In the genomic region with DNA sequence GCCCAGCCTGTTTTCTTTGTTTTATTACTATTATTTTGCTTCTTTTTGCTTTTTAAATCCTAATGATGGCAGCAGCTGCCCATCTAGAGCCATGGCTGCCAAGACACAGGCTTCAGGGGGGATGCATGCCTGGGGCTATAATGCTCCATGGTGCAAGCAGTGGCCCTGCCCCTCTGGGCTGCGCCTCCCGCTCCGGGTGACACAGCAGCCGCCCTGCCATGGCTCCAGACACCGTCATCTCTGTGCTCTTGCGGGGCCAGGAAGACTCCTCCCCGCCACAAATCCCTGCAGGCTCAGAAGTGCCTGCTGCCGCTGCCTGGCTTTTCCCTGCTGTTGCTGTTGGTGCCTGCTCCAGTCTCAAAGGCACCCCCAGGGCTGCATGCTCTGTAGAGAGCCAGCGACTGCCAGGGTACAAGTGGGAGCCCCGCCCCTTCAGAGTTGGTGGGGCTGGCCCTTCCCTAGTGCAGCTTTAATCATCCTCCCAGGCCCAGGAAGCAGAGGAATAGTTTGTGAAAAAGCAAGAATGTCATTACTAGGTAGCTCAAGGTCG, we compare ENCODE assay signal across 18 cellular contexts.
DNase-seq lines count a peak whose midpoint lies in the region; ATAC-seq and TF ChIP-seq lines count a peak whose summit lies in the region.
"Had no signal": no experiment of that assay in that cellular context is flagged by ENCODE, and none has a peak within 500 bp of the region (broad histone marks: within the 10 kb centered on the region; RNA-seq: fewer than 3 reads in every experiment).

No MANE protein-coding gene starts in this region.

- peak; percentile 56 for DNase-seq in Daoy (ENCODE audit: low read depth)
- DNase-seq in GM23338 (ENCODE audit: low spot score): no peak
- peak; percentile 72 for DNase-seq in mesenteric fat pad (ENCODE audit: low spot score)
- DNase-seq in aorta: no peak
- no peak for DNase-seq in superior temporal gyrus (ENCODE audit: extremely low spot score)
- DNase-seq: C1 segment of cervical spinal cord; Calu3; CD4-positive, alpha-beta memory T cell; COR-L47; DMS153; DND-41; EL; GF-D8; GM23248; H9 had no signal

- no peaks in the 10 kb centered on the region for H3K79me2 ChIP-seq in GM23338 (replicated peaks; ENCODE audit: insufficient read depth)

- WGBS in aorta, 2 donors: 89 to 92% methylated on average over 11 of the region's 11 CpGs

- no peaks in the 10 kb centered on the region for H3K4me1 Mint-ChIP-seq in GM23338
- H3K4me1 Mint-ChIP-seq: H9 had no signal

- H3K27me3 ChIP-seq in GM23338 (ENCODE audit: insufficient read depth): no peaks in the 10 kb centered on the region
- H3K27me3 ChIP-seq in aorta (ENCODE audit: control insufficient read depth in 1 of 2, insufficient read depth in 2 of 2, low read length in 1 of 2): no peaks in the 10 kb centered on the region

- intact Hi-C loops in aorta (cut with DNase I): no loop called here

- peaks cover 2% of the 10 kb centered on the region for H3K27me3 Mint-ChIP-seq in GM23338 (ENCODE audit: insufficient read depth, low read depth, poor library complexity)
- H3K27me3 Mint-ChIP-seq: CD4-positive, alpha-beta memory T cell had no signal

- H3K36me3 ChIP-seq in GM23338 (ENCODE audit: insufficient read depth) (no peaks in the 10 kb centered on the region), aorta (ENCODE audit: control insufficient read depth in 1 of 2, insufficient read depth in 2 of 2, low read length in 1 of 2) (no peaks in the 10 kb centered on the region)

- no peak overlapping the region for H3K4me3 ChIP-seq in GM23338
- H3K4me3 ChIP-seq in aorta (ENCODE audit: low read length in 2 of 2): no peak overlapping the region
- H3K4me3 ChIP-seq: GM23248 had no signal

- H3K9me3 Mint-ChIP-seq in GM23338: no peaks in the 10 kb centered on the region

- H4K20me1 ChIP-seq in GM23338 (replicated peaks; ENCODE audit: insufficient read depth): no peaks in the 10 kb centered on the region

- no peaks in the 10 kb centered on the region for H3K36me3 Mint-ChIP-seq in GM23338 (ENCODE audit: low read depth)
- H3K36me3 Mint-ChIP-seq: CD4-positive, alpha-beta memory T cell had no signal

- H3K4me2 ChIP-seq in GM23338: no peak overlapping the region

- no peak overlapping the region for H3K4me3 Mint-ChIP-seq in GM23338
- H3K4me3 Mint-ChIP-seq: CD4-positive, alpha-beta memory T cell; H9 had no signal

- ATAC-seq in GM23338 (peak; percentile 34; the same call in 2 of the 3 replicates), aorta (ENCODE audit: low FRiP score) (peak; percentile 36), GM19463 (IDR thresholded peaks at IDR 0.05; ENCODE audit: unreplicated experiment) (no peak), GM18870 (IDR thresholded peaks at IDR 0.05; ENCODE audit: unreplicated experiment) (no peak)
- ATAC-seq: HCT116 had no signal

- no peaks in the 10 kb centered on the region for H3F3A ChIP-seq in GM23338 (replicated peaks; ENCODE audit: low read depth)

- H3K4me1 ChIP-seq in GM23338 (ENCODE audit: insufficient read depth): no peaks in the 10 kb centered on the region
- no peaks in the 10 kb centered on the region for H3K4me1 ChIP-seq in aorta (ENCODE audit: control insufficient read depth in 1 of 2, insufficient read depth in 2 of 2, low read length in 2 of 2)

- no peak overlapping the region for H3K27ac ChIP-seq in GM23338 (ENCODE audit: low read depth)
- no peak overlapping the region for H3K27ac ChIP-seq in aorta (ENCODE audit: low read depth in 1 of 2, low read length in 2 of 2)
- H3K27ac ChIP-seq: GM23248 had no signal

- peaks cover 1% of the 10 kb centered on the region for H3K9me3 ChIP-seq in aorta (ENCODE audit: control insufficient read depth, low read length)

- no peak overlapping the region for H2AFZ ChIP-seq in GM23338
- H2AFZ ChIP-seq: GM23248 had no signal

- no peak for TF ChIP-seq CTCF in GM23338 (conservative IDR thresholded peaks at IDR 0.05; ENCODE audit: low read depth in 2 of 2)

- no peaks in the 10 kb centered on the region for H3K9me2 ChIP-seq in GM23338 (ENCODE audit: insufficient read depth)

- H3K27ac Mint-ChIP-seq in GM23338: no peak overlapping the region
- H3K27ac Mint-ChIP-seq: CD4-positive, alpha-beta memory T cell had no signal

TF ChIP-seq in GM23338, 12 proteins besides CTCF, POLR2A, EP300 and RAD21 (continues in another document):
- TF ChIP-seq, protein P1, sequence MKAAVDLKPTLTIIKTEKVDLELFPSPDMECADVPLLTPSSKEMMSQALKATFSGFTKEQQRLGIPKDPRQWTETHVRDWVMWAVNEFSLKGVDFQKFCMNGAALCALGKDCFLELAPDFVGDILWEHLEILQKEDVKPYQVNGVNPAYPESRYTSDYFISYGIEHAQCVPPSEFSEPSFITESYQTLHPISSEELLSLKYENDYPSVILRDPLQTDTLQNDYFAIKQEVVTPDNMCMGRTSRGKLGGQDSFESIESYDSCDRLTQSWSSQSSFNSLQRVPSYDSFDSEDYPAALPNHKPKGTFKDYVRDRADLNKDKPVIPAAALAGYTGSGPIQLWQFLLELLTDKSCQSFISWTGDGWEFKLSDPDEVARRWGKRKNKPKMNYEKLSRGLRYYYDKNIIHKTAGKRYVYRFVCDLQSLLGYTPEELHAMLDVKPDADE (IDR thresholded peaks at IDR 0.05): no peak
- TF ChIP-seq EZH2 (IDR thresholded peaks at IDR 0.05; ENCODE audit: low read depth, unreplicated experiment): no peak
- TF ChIP-seq ZNF114 (CRISPR knock-in tag; IDR thresholded peaks at IDR 0.05): no peak
- no peak for TF ChIP-seq NANOG (IDR thresholded peaks at IDR 0.05; ENCODE audit: borderline replicate concordance)
- no peak for TF ChIP-seq ZNF331 (CRISPR knock-in tag; IDR thresholded peaks at IDR 0.05; ENCODE audit: low read depth)
- no peak for TF ChIP-seq CREB1 (CRISPR knock-in tag; IDR thresholded peaks at IDR 0.05; ENCODE audit: low read depth)
- TF ChIP-seq EZH2phosphoT487 (IDR thresholded peaks at IDR 0.05; ENCODE audit: unreplicated experiment): no peak
- no peak for TF ChIP-seq POLR2AphosphoS5 (IDR thresholded peaks at IDR 0.05; ENCODE audit: low read depth)
- no peak for TF ChIP-seq ZNF462 (CRISPR knock-in tag; IDR thresholded peaks at IDR 0.05)
- TF ChIP-seq JUNB (IDR thresholded peaks at IDR 0.05; ENCODE audit: unreplicated experiment): no peak
- no peak for TF ChIP-seq STAT1 (IDR thresholded peaks at IDR 0.05; ENCODE audit: unreplicated experiment)

Comparison
In these comparisons a context has a peak if more than half of its experiments do, and no peak if none do; other contexts are left out.
1. DNase-seq: peak in Daoy (single experiment) and mesenteric fat pad (single experiment); none in GM23338 (single experiment), aorta (0 of 2) and superior temporal gyrus (single experiment).
2. ATAC-seq: peak in GM23338 (single experiment) and aorta (single experiment); none in GM19463 (single experiment) and GM18870 (single experiment).